ENCODE assay signal across 1 cellular context in the genomic region with DNA sequence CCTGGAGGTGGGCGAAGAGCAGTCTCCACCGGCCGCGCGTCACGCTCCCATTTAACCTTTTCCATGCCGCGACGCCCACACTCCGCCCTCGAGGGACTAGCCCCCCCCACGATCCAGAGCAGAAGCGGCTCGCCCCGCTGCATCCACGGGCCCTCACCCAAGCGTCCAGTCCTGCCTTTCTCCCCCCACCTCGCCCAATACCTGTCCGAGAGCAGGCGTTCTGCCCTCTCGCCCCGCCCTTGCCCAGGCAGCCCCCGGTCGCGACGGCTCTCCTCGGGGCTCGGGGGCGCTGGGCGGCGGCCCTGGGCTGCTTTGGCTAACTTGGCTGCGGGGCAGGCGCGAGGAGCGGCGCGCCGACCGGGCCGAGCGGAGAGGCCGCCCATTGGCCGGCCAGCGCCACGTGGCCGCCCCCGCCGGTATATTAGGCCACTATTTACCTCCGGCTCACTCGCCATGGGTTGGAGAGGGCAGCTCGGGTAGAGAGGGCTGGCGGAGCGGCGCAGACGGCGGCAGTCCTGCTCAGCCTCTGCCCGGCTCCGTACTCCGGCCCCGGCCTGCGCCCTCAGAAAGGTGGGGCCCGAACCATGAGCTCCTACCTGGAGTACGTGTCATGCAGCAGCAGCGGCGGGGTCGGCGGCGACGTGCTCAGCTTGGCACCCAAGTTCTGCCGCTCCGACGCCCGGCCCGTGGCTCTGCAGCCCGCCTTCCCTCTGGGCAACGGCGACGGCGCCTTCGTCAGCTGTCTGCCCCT.
TF ChIP-seq lines count a peak whose summit lies in the region.

A gene (plus strand): TSS at position 451 of the 751 bp plus-strand sequence. CDS start 134 bp downstream, at position 585.

TF ChIP-seq in HepG2, 621 proteins besides CTCF, POLR2A, EP300 and RAD21 (continued from another document and continues in another):
- TF ChIP-seq, protein P1, sequence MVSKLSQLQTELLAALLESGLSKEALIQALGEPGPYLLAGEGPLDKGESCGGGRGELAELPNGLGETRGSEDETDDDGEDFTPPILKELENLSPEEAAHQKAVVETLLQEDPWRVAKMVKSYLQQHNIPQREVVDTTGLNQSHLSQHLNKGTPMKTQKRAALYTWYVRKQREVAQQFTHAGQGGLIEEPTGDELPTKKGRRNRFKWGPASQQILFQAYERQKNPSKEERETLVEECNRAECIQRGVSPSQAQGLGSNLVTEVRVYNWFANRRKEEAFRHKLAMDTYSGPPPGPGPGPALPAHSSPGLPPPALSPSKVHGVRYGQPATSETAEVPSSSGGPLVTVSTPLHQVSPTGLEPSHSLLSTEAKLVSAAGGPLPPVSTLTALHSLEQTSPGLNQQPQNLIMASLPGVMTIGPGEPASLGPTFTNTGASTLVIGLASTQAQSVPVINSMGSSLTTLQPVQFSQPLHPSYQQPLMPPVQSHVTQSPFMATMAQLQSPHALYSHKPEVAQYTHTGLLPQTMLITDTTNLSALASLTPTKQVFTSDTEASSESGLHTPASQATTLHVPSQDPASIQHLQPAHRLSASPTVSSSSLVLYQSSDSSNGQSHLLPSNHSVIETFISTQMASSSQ (IDR thresholded peaks at IDR 0.05; ENCODE audit: low read depth) = no peak
- TF ChIP-seq, protein P1 (CRISPR knock-in tag; IDR thresholded peaks at IDR 0.05; ENCODE audit: borderline replicate concordance) = peak; percentile 49; the same call in 1 of the 2 replicates
- TF ChIP-seq, protein P2, sequence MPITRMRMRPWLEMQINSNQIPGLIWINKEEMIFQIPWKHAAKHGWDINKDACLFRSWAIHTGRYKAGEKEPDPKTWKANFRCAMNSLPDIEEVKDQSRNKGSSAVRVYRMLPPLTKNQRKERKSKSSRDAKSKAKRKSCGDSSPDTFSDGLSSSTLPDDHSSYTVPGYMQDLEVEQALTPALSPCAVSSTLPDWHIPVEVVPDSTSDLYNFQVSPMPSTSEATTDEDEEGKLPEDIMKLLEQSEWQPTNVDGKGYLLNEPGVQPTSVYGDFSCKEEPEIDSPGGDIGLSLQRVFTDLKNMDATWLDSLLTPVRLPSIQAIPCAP (CRISPR knock-in tag; IDR thresholded peaks at IDR 0.05; ENCODE audit: low read depth) = no peak
- TF ChIP-seq, protein P3, sequence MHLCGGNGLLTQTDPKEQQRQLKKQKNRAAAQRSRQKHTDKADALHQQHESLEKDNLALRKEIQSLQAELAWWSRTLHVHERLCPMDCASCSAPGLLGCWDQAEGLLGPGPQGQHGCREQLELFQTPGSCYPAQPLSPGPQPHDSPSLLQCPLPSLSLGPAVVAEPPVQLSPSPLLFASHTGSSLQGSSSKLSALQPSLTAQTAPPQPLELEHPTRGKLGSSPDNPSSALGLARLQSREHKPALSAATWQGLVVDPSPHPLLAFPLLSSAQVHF (CRISPR knock-in tag; IDR thresholded peaks at IDR 0.05) = no peak
- TF ChIP-seq, protein P4, sequence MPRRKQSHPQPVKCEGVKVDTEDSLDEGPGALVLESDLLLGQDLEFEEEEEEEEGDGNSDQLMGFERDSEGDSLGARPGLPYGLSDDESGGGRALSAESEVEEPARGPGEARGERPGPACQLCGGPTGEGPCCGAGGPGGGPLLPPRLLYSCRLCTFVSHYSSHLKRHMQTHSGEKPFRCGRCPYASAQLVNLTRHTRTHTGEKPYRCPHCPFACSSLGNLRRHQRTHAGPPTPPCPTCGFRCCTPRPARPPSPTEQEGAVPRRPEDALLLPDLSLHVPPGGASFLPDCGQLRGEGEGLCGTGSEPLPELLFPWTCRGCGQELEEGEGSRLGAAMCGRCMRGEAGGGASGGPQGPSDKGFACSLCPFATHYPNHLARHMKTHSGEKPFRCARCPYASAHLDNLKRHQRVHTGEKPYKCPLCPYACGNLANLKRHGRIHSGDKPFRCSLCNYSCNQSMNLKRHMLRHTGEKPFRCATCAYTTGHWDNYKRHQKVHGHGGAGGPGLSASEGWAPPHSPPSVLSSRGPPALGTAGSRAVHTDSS (CRISPR knock-in tag; conservative IDR thresholded peaks at IDR 0.05) = no peak
- TF ChIP-seq, protein P5, sequence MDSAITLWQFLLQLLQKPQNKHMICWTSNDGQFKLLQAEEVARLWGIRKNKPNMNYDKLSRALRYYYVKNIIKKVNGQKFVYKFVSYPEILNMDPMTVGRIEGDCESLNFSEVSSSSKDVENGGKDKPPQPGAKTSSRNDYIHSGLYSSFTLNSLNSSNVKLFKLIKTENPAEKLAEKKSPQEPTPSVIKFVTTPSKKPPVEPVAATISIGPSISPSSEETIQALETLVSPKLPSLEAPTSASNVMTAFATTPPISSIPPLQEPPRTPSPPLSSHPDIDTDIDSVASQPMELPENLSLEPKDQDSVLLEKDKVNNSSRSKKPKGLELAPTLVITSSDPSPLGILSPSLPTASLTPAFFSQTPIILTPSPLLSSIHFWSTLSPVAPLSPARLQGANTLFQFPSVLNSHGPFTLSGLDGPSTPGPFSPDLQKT (CRISPR knock-in tag; IDR thresholded peaks at IDR 0.05; ENCODE audit: borderline replicate concordance) = no peak
- TF ChIP-seq ZNF121 (CRISPR knock-in tag; IDR thresholded peaks at IDR 0.05) = no peak
- no peak for TF ChIP-seq SRSF4 (IDR thresholded peaks at IDR 0.05; ENCODE audit: low read depth, low read length, poor library complexity, severe bottlenecking)
- peak; percentile 80 for TF ChIP-seq ZC3H4 (CRISPR knock-in tag; IDR thresholded peaks at IDR 0.05; ENCODE audit: borderline replicate concordance)
- TF ChIP-seq ZSCAN25 (CRISPR knock-in tag; IDR thresholded peaks at IDR 0.05) = no peak
- TF ChIP-seq ZNF337 (CRISPR knock-in tag; IDR thresholded peaks at IDR 0.05; ENCODE audit: borderline replicate concordance, low read depth) = no peak
- TF ChIP-seq, protein P6, sequence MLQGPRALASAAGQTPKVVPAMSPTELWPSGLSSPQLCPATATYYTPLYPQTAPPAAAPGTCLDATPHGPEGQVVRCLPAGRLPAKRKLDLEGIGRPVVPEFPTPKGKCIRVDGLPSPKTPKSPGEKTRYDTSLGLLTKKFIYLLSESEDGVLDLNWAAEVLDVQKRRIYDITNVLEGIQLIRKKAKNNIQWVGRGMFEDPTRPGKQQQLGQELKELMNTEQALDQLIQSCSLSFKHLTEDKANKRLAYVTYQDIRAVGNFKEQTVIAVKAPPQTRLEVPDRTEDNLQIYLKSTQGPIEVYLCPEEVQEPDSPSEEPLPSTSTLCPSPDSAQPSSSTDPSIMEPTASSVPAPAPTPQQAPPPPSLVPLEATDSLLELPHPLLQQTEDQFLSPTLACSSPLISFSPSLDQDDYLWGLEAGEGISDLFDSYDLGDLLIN (CRISPR knock-in tag; IDR thresholded peaks at IDR 0.05; ENCODE audit: borderline replicate concordance) = no peak
- no peak for TF ChIP-seq ZNF7 (CRISPR knock-in tag; IDR thresholded peaks at IDR 0.05)
- TF ChIP-seq FOXC1 (CRISPR knock-in tag; IDR thresholded peaks at IDR 0.05; ENCODE audit: borderline replicate concordance) = peak; percentile 72; the same call in 1 of the 2 replicates
- no peak for TF ChIP-seq ZNF143 (CRISPR knock-in tag; IDR thresholded peaks at IDR 0.05)
- TF ChIP-seq, protein P7, sequence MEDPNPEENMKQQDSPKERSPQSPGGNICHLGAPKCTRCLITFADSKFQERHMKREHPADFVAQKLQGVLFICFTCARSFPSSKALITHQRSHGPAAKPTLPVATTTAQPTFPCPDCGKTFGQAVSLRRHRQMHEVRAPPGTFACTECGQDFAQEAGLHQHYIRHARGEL (CRISPR knock-in tag; IDR thresholded peaks at IDR 0.05) = no peak
- peak; percentile 64; the same call in 1 of the 2 replicates for TF ChIP-seq ZNF430 (CRISPR knock-in tag; IDR thresholded peaks at IDR 0.05)
- TF ChIP-seq, protein P8, sequence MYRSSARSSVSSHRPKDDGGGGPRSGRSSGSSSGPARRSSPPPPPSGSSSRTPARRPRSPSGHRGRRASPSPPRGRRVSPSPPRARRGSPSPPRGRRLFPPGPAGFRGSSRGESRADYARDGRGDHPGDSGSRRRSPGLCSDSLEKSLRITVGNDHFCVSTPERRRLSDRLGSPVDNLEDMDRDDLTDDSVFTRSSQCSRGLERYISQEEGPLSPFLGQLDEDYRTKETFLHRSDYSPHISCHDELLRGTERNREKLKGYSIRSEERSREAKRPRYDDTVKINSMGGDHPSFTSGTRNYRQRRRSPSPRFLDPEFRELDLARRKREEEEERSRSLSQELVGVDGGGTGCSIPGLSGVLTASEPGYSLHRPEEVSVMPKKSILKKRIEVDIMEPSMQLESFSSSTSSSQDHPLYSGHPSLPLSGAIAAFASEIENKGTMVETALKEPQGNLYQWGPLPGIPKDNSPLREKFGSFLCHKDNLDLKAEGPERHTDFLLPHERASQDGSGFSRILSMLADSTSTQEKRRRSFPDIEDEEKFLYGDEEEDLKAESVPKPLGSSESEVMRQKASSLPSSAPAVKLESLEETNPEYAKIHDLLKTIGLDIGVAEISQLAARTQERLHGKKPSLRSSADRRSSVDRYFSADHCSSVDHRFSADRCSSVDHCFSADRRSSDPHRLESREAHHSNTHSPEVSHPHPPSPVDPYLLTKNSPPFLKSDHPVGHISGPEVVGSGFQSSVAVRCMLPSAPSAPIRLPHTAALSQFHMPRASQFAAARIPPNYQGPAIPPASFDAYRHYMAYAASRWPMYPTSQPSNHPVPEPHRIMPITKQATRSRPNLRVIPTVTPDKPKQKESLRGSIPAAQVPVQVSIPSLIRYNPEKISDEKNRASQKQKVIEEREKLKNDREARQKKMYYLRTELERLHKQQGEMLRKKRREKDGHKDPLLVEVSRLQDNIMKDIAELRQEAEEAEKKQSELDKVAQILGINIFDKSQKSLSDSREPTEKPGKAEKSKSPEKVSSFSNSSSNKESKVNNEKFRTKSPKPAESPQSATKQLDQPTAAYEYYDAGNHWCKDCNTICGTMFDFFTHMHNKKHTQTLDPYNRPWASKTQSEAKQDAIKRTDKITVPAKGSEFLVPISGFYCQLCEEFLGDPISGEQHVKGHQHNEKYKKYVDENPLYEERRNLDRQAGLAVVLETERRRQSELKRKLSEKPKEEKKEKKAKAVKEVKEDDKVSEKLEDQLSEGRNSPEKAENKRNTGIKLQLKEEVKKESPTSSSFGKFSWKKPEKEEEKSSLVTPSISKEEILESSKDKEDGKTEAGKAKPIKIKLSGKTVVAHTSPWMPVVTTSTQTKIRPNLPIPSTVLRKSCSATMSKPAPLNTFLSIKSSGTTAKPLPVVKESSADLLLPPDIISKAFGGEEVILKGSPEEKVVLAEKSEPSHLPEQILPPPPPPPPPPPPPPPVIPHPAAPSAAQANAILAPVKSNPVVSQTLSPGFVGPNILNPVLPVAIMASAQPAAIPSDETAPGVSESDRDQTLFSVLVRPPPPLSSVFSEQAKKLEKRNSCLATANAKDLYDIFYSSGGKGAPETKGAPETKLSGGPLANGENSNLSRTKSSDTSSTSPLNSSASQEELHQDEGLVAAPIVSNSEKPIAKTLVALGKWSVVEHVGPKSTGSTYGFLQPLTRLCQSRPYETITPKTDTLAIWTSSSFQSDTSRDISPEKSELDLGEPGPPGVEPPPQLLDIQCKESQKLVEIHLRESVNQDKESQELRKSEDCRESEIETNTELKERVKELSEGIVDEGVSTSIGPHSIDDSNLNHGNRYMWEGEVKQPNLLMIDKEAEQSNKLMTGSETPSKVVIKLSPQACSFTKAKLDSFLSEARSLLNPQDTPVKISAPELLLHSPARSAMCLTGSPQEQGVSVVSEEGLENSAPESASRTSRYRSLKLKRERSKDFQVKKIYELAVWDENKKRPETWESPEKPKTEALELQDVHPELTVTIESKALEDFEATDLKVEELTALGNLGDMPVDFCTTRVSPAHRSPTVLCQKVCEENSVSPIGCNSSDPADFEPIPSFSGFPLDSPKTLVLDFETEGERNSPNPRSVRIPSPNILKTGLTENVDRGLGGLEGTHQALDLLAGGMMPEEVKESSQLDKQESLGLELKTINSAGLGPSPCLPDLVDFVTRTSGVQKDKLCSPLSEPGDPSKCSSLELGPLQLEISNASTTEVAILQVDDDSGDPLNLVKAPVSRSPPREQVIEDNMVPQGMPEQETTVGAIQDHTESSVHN (CRISPR knock-in tag; IDR thresholded peaks at IDR 0.05) = no peak
- TF ChIP-seq KLF12 (CRISPR knock-in tag; IDR thresholded peaks at IDR 0.05; ENCODE audit: borderline replicate concordance) = no peak
- TF ChIP-seq ZNF557 (CRISPR knock-in tag; IDR thresholded peaks at IDR 0.05) = no peak
- no peak; the same call in 1 of the 2 replicates for TF ChIP-seq ZNF501 (CRISPR knock-in tag; IDR thresholded peaks at IDR 0.05)
- TF ChIP-seq ZNF777 (CRISPR knock-in tag; IDR thresholded peaks at IDR 0.05) = peak; percentile 88
- TF ChIP-seq, protein P9, sequence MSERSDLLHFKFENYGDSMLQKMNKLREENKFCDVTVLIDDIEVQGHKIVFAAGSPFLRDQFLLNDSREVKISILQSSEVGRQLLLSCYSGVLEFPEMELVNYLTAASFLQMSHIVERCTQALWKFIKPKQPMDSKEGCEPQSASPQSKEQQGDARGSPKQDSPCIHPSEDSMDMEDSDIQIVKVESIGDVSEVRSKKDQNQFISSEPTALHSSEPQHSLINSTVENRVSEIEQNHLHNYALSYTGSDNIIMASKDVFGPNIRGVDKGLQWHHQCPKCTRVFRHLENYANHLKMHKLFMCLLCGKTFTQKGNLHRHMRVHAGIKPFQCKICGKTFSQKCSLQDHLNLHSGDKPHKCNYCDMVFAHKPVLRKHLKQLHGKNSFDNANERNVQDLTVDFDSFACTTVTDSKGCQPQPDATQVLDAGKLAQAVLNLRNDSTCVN (CRISPR knock-in tag; IDR thresholded peaks at IDR 0.05; ENCODE audit: borderline replicate concordance) = 0 out of 2 replicates have a peak, but pooled peaks have one; percentile 25
- TF ChIP-seq, protein P10, sequence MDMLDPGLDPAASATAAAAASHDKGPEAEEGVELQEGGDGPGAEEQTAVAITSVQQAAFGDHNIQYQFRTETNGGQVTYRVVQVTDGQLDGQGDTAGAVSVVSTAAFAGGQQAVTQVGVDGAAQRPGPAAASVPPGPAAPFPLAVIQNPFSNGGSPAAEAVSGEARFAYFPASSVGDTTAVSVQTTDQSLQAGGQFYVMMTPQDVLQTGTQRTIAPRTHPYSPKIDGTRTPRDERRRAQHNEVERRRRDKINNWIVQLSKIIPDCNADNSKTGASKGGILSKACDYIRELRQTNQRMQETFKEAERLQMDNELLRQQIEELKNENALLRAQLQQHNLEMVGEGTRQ (IDR thresholded peaks at IDR 0.05; ENCODE audit: low read depth, low read length) = peak; percentile 93
- TF ChIP-seq, protein P10 (CRISPR knock-in tag; IDR thresholded peaks at IDR 0.05; ENCODE audit: borderline replicate concordance) = peak; percentile 76; the same call in 1 of the 2 replicates
- no peak for TF ChIP-seq AKAP8 (CRISPR knock-in tag; IDR thresholded peaks at IDR 0.05)
- peak; percentile 54; the same call in 1 of the 2 replicates for TF ChIP-seq ZNF451 (CRISPR knock-in tag; IDR thresholded peaks at IDR 0.05)
